29 cellular contexts compared by ENCODE assay signal in genomic region chr21:46437511-46437910, GRCh38. TPM values are rescaled to one million over a fixed set of nuclear protein-coding genes. Genes with fewer than 3 reads are reported as not detected.
A peak's percentile ranks its signal among the peaks of the same experiment; 100 is the strongest.
DNase-seq lines count a peak whose midpoint lies in the region; ATAC-seq, FAIRE-seq and TF ChIP-seq lines count a peak whose summit lies in the region.
"Had no signal": no experiment of that assay in that cellular context is flagged by ENCODE, and none has a peak within 500 bp of the region (broad histone marks: within the 10 kb centered on the region; RNA-seq: fewer than 3 reads in every experiment).

No MANE protein-coding gene starts in this region.

- TF ChIP-seq CTCF in lower lobe of right lung (IDR thresholded peaks at IDR 0.05): no peak
- TF ChIP-seq CTCF in CD14-positive monocyte (IDR thresholded peaks at IDR 0.05): no peak
- no peak for TF ChIP-seq CTCF in kidney (IDR thresholded peaks at IDR 0.05; ENCODE audit: borderline replicate concordance, extremely low read depth, insufficient read depth)

- peaks cover 91% of the 10 kb centered on the region for H3K36me3 Mint-ChIP-seq in activated T-cell treated with anti-CD3 and anti-CD28 coated beads, Interleukin-2, amount 50 U/mL, for 24 hours (ENCODE audit: low read depth)
- peaks cover 36% of the 10 kb centered on the region for H3K36me3 Mint-ChIP-seq in activated naive CD8-positive, alpha-beta T cell treated with anti-CD3 and anti-CD28 coated beads, Interleukin-2, amount 10 ng/mL, durations not matched to agents 7 days and 5 days
- peaks cover 59 to 89% of the 10 kb centered on the region in 2 donors for H3K36me3 Mint-ChIP-seq in CD14-positive monocyte

- H3K36me3 ChIP-seq in lower lobe of right lung: peaks cover 88% of the 10 kb centered on the region
- H3K36me3 ChIP-seq in kidney (ENCODE audit: control insufficient read depth in 1 of 2, insufficient read depth in 2 of 2, low read length in 2 of 2): peaks cover 10 to 22% of the 10 kb centered on the region in 2 donors

- H3K9ac ChIP-seq in kidney (ENCODE audit: low read length in 2 of 2): no peak overlapping the region

- POLR2A ChIA-PET in activated naive CD8-positive, alpha-beta T cell treated with anti-CD3 and anti-CD28 coated beads, Interleukin-2, amount 10 ng/mL, durations not matched to agents 7 days and 5 days (lab: Charles Lee): interaction anchor here (1.2 to 1.9 kb wide), 3 partner anchors 9 to 20 kb away, joined by 3 to 11 read pairs (median 4); no protein-coding TSS in a partner anchor

- H3K9me3 Mint-ChIP-seq in activated T-cell treated with anti-CD3 and anti-CD28 coated beads, Interleukin-2, amount 50 U/mL, for 24 hours: no peaks in the 10 kb centered on the region
- no peaks in the 10 kb centered on the region for H3K9me3 Mint-ChIP-seq in activated naive CD8-positive, alpha-beta T cell treated with anti-CD3 and anti-CD28 coated beads, Interleukin-2, amount 10 ng/mL, durations not matched to agents 7 days and 5 days
- H3K9me3 Mint-ChIP-seq in CD14-positive monocyte: peaks cover 0 to 3% (median 0%) of the 10 kb centered on the region in 7 donors
- H3K9me3 Mint-ChIP-seq: activated T-helper 2 cell treated with anti-CD3 and anti-CD28 coated beads, Interferon-gamma antibody, Interleukin-2, Interleukin-4, amounts not matched to agents 10 μg/mL and 5 μg/mL and 100 μg/mL, durations not matched to agents 14 hours and 24 hours and 36 hours; CD4-positive, CD25-positive, alpha-beta regulatory T cell; naive thymus-derived CD4-positive, alpha-beta T cell; stimulated activated memory B cell treated with anti-CD40 and anti-IgM and Interleukin-4, amounts not matched to agents 10 μg/mL and 1 μg/mL and 100 μg/mL, for 72 hours had no signal

- H3K27me3 ChIP-seq in lower lobe of right lung (ENCODE audit: low read depth): no peaks in the 10 kb centered on the region
- H3K27me3 ChIP-seq: MG63, SJSA1 had no signal

- no peak for FAIRE-seq in kidney (lab: Jason Lieb, UNC)
- FAIRE-seq: bronchial epithelial cell had no signal

- no peak for DNase-seq in activated T-cell treated with anti-CD3 and anti-CD28 coated beads, Interleukin-2, amount 50 U/mL, for 24 hours
- DNase-seq in activated T-cell treated with anti-CD3 and anti-CD28 coated beads for 4 hours (no peak), lower lobe of right lung (peak; percentile 20), HuH-7 (ENCODE audit: low spot score) (no peak), CD14-positive monocyte (ENCODE audit: low spot score) (no peak), kidney (no peak)
- no peak for DNase-seq in activated naive CD8-positive, alpha-beta T cell treated with anti-CD3 and anti-CD28 coated beads, Interleukin-2, amount 10 ng/mL, durations not matched to agents 7 days and 5 days
- DNase-seq in stimulated activated naive CD8-positive, alpha-beta T cell treated with anti-CD3 and anti-CD28 coated beads, Interleukin-15, Interleukin-2, amounts not matched to agents 100 U/mL and 50 U/mL, for 24 hours: no peak
- DNase-seq: activated CD4-positive, alpha-beta T cell treated with anti-CD3 and anti-CD28 coated beads for 48 hours; activated naive CD4-positive, alpha-beta T cell treated with anti-CD3 and anti-CD28 coated beads, Interleukin-2, amount 50 U/mL, for 16 hours; anterior cingulate cortex; CD4-positive, CD25-positive, alpha-beta regulatory T cell; cortex of kidney; erythroblast; islet precursor cell; KG1; MG63; naive thymus-derived CD4-positive, alpha-beta T cell; NCI-H1105 treated with DMSO at 0.1 percent for 48 hours; NCI-H1930; NCI-H2171 treated with DMSO at 0.1 percent for 48 hours; NCI-H510A; occipital lobe; T1000; WERI-Rb-1 had no signal

- ATAC-seq in activated naive CD8-positive, alpha-beta T cell treated with anti-CD3 and anti-CD28 coated beads, Interleukin-2, amount 10 ng/mL, durations not matched to agents 7 days and 5 days (ENCODE audit: low read depth): peak; percentile 30
- ATAC-seq in lower lobe of right lung: no peak
- peak; percentile 73 for ATAC-seq in stimulated activated naive CD8-positive, alpha-beta T cell treated with anti-CD3 and anti-CD28 coated beads, Interleukin-15, Interleukin-2, amounts not matched to agents 100 U/mL and 50 U/mL, for 24 hours
- ATAC-seq: naive thymus-derived CD4-positive, alpha-beta T cell; stimulated activated memory B cell treated with anti-CD40 and anti-IgM and Interleukin-4, amounts not matched to agents 10 μg/mL and 1 μg/mL and 100 μg/mL, for 72 hours had no signal

- peak overlapping the region; percentile 57 for H3K27ac Mint-ChIP-seq in activated T-cell treated with anti-CD3 and anti-CD28 coated beads, Interleukin-2, amount 50 U/mL, for 24 hours
- H3K27ac Mint-ChIP-seq in activated naive CD8-positive, alpha-beta T cell treated with anti-CD3 and anti-CD28 coated beads, Interleukin-2, amount 10 ng/mL, durations not matched to agents 7 days and 5 days: peak overlapping the region; percentile 83
- peak overlapping the region in 1 of 7 donors; percentile 10 for H3K27ac Mint-ChIP-seq in CD14-positive monocyte
- H3K27ac Mint-ChIP-seq: activated T-helper 2 cell treated with anti-CD3 and anti-CD28 coated beads, Interferon-gamma antibody, Interleukin-2, Interleukin-4, amounts not matched to agents 10 μg/mL and 5 μg/mL and 100 μg/mL, durations not matched to agents 14 hours and 24 hours and 36 hours; stimulated activated memory B cell treated with anti-CD40 and anti-IgM and Interleukin-4, amounts not matched to agents 10 μg/mL and 1 μg/mL and 100 μg/mL, for 72 hours had no signal

- H3K27me3 Mint-ChIP-seq in activated T-cell treated with anti-CD3 and anti-CD28 coated beads, Interleukin-2, amount 50 U/mL, for 24 hours: no peaks in the 10 kb centered on the region
- no peaks in the 10 kb centered on the region for H3K27me3 Mint-ChIP-seq in activated naive CD8-positive, alpha-beta T cell treated with anti-CD3 and anti-CD28 coated beads, Interleukin-2, amount 10 ng/mL, durations not matched to agents 7 days and 5 days
- no peaks in the 10 kb centered on the region for H3K27me3 Mint-ChIP-seq in CD14-positive monocyte (ENCODE audit: low read depth in 3 of 3)
- H3K27me3 Mint-ChIP-seq: CD4-positive, CD25-positive, alpha-beta regulatory T cell; naive thymus-derived CD4-positive, alpha-beta T cell; stimulated activated memory B cell treated with anti-CD40 and anti-IgM and Interleukin-4, amounts not matched to agents 10 μg/mL and 1 μg/mL and 100 μg/mL, for 72 hours had no signal

- intact Hi-C loops in lower lobe of right lung (cut with DNase I) (no loop called here), CD14-positive monocyte (cut with micrococcal nuclease) (no loop called here), kidney (cut with DNase I) (no loop called here)

- peaks cover 6% of the 10 kb centered on the region for H3K4me1 Mint-ChIP-seq in activated T-cell treated with anti-CD3 and anti-CD28 coated beads, Interleukin-2, amount 50 U/mL, for 24 hours (ENCODE audit: low read depth)
- H3K4me1 Mint-ChIP-seq in activated naive CD8-positive, alpha-beta T cell treated with anti-CD3 and anti-CD28 coated beads, Interleukin-2, amount 10 ng/mL, durations not matched to agents 7 days and 5 days: peaks cover 8% of the 10 kb centered on the region
- peaks cover 11% of the 10 kb centered on the region for H3K4me1 Mint-ChIP-seq in CD14-positive monocyte
- H3K4me1 Mint-ChIP-seq: naive thymus-derived CD4-positive, alpha-beta T cell had no signal

- H3K4me1 ChIP-seq in lower lobe of right lung: no peaks in the 10 kb centered on the region
- H3K4me1 ChIP-seq in kidney (ENCODE audit: control insufficient read depth in 1 of 2, insufficient read depth in 1 of 2, low read depth in 1 of 2, low read length in 2 of 2): no peaks in the 10 kb centered on the region
- H3K4me1 ChIP-seq: SJSA1 had no signal

- H3K4me3 Mint-ChIP-seq in activated T-cell treated with anti-CD3 and anti-CD28 coated beads, Interleukin-2, amount 50 U/mL, for 24 hours: no peak overlapping the region
- H3K4me3 Mint-ChIP-seq in activated naive CD8-positive, alpha-beta T cell treated with anti-CD3 and anti-CD28 coated beads, Interleukin-2, amount 10 ng/mL, durations not matched to agents 7 days and 5 days: peak overlapping the region; percentile 51
- H3K4me3 Mint-ChIP-seq in CD14-positive monocyte: no peak overlapping the region
- H3K4me3 Mint-ChIP-seq: CD4-positive, CD25-positive, alpha-beta regulatory T cell; naive thymus-derived CD4-positive, alpha-beta T cell; stimulated activated memory B cell treated with anti-CD40 and anti-IgM and Interleukin-4, amounts not matched to agents 10 μg/mL and 1 μg/mL and 100 μg/mL, for 72 hours had no signal

- no peak overlapping the region for H3K27ac ChIP-seq in lower lobe of right lung
- H3K27ac ChIP-seq in kidney (ENCODE audit: low read depth in 2 of 2, low read length in 2 of 2): no peak overlapping the region
- H3K27ac ChIP-seq: SJSA1, WERI-Rb-1 had no signal

- H3K9me3 ChIP-seq in lower lobe of right lung (no peaks in the 10 kb centered on the region), kidney (ENCODE audit: control insufficient read depth in 1 of 2, low read length in 2 of 2) (no peaks in the 10 kb centered on the region)
- H3K9me3 ChIP-seq: MG63, SJSA1 had no signal

- H3K4me3 ChIP-seq in lower lobe of right lung (no peak overlapping the region), kidney (ENCODE audit: low read length in 2 of 2) (no peak overlapping the region)
- H3K4me3 ChIP-seq: MG63, SJSA1 had no signal

RNA-seq across cellular contexts. Expression of gene DIP2A, which starts 21.2 kb away (rescaled TPM):
- 10 to 100 TPM; 78.7 to 78.8 TPM for total RNA-seq in activated naive CD8-positive, alpha-beta T cell treated with anti-CD3 and anti-CD28 coated beads, Interleukin-2, amount 10 ng/mL, durations not matched to agents 7 days and 5 days
- total RNA-seq in lower lobe of right lung (41.0 TPM), kidney (36.5 TPM)
- polyA plus RNA-seq in CD14-positive monocyte (1 to 10 TPM; 4.6 to 6.1 TPM), kidney (ENCODE audit: insufficient read depth, low read depth, low replicate concordance) (8.7 TPM)

Comparison
In these comparisons a context has a peak if more than half of its experiments do, and no peak if none do; other contexts are left out.
1. ATAC-seq: peak in activated naive CD8-positive, alpha-beta T cell treated with anti-CD3 and anti-CD28 coated beads, Interleukin-2, amount 10 ng/mL, durations not matched to agents 7 days and 5 days (single experiment) and stimulated activated naive CD8-positive, alpha-beta T cell treated with anti-CD3 and anti-CD28 coated beads, Interleukin-15, Interleukin-2, amounts not matched to agents 100 U/mL and 50 U/mL, for 24 hours (single experiment); none in lower lobe of right lung (0 of 2).